Comparison of ENCODE assay signal across 24 cellular contexts in genomic region chr2:71897836-71898235, GRCh38.
DNase-seq lines count a peak whose midpoint lies in the region; ATAC-seq and TF ChIP-seq lines count a peak whose summit lies in the region.
"Had no signal": no experiment of that assay in that cellular context is flagged by ENCODE, and none has a peak within 500 bp of the region (broad histone marks: within the 10 kb centered on the region; RNA-seq: fewer than 3 reads in every experiment).

No MANE protein-coding gene starts in this region.

- peak; percentile 16 for DNase-seq in G401 (ENCODE audit: low spot score)
- peak; percentile 3 for DNase-seq in GM13977 (ENCODE audit: low spot score)
- peak; percentile 11 for DNase-seq in NCI-H69 (lab: John Stamatoyannopoulos, UW)
- peak; percentile 79 for DNase-seq in esophagus muscularis mucosa (ENCODE audit: extremely low spot score)
- DNase-seq in stimulated activated CD4-positive, alpha-beta T cell treated with anti-CD3 and anti-CD28 coated beads, Interleukin-2, amount 100 ng/mL, for 24 hours, result no peak
- no peak for DNase-seq in NOMO-1 treated with DMSO at 0.1 percent for 48 hours (lab: John Stamatoyannopoulos, UW; ENCODE audit: unreplicated experiment)
- DNase-seq in hippocampal formation (lab: John Stamatoyannopoulos, UW), result no peak
- DNase-seq: AML-193; CD4-positive, alpha-beta T cell; COR-L47; EL; GF-D8; KBM-7; MV-4-11; NCI-H1105; NCI-H1436 treated with DMSO at 0.1 percent for 48 hours; NCI-H187 treated with DMSO at 0.1 percent for 48 hours; NCI-H524 treated with DMSO at 0.1 percent for 48 hours; NCI-H82 had no signal

- peaks cover 0 to 18% (median 0%) of the 10 kb centered on the region in 4 donors for H3K27me3 ChIP-seq in esophagus muscularis mucosa
- H3K27me3 ChIP-seq: BLaER1 treated with 17β-estradiol and CSF1 and Interleukin-3, amounts not matched to agents 10 nM and 100 nM had no signal

- intact Hi-C loops in esophagus muscularis mucosa (cut with DNase I), result no loop called here

- H3K9me3 ChIP-seq in esophagus muscularis mucosa, result no peaks in the 10 kb centered on the region
- H3K9me3 ChIP-seq: A549 had no signal

- H3K36me3 ChIP-seq in esophagus muscularis mucosa, result no peaks in the 10 kb centered on the region
- H3K36me3 ChIP-seq: BLaER1 treated with 17β-estradiol and CSF1 and Interleukin-3, amounts not matched to agents 10 nM and 100 nM had no signal

- TF ChIP-seq CTCF in GM13977 (IDR thresholded peaks at IDR 0.05; ENCODE audit: extremely low read depth, insufficient read depth, missing control alignments) (no peak), esophagus muscularis mucosa (IDR thresholded peaks at IDR 0.05) (no peak)

- H3K4me3 ChIP-seq in esophagus muscularis mucosa, result no peak overlapping the region
- H3K4me3 ChIP-seq: A549; BLaER1 treated with 17β-estradiol and CSF1 and Interleukin-3, amounts not matched to agents 10 nM and 100 nM had no signal

- ATAC-seq in HG02759 (IDR thresholded peaks at IDR 0.05; ENCODE audit: unreplicated experiment), result no peak
- ATAC-seq: A549, Panc1 had no signal

- H3K27ac ChIP-seq in esophagus muscularis mucosa (replicated peaks in 1 of 4), result no peak overlapping the region
- H3K27ac ChIP-seq: A549; BLaER1 treated with 17β-estradiol and CSF1 and Interleukin-3, amounts not matched to agents 10 nM and 100 nM; RWPE1 had no signal

- H3K4me1 ChIP-seq in esophagus muscularis mucosa, result no peaks in the 10 kb centered on the region
- H3K4me1 ChIP-seq: A549 had no signal

- in situ Hi-C loops in G401 (cut with HindIII; ENCODE audit: low sequenced_read_pairs) (no loop called here), GM13977 (cut with MboI; ENCODE audit: low pct_unique_long_range_greater_than_20kb, low sequenced_read_pairs, unreplicated experiment) (no loop called here)

- 73% methylated on average over 7 of the region's 7 CpGs for WGBS in esophagus muscularis mucosa

- no peak for TF ChIP-seq EP300 in esophagus muscularis mucosa (IDR thresholded peaks at IDR 0.05)

- no peak for TF ChIP-seq POLR2A in esophagus muscularis mucosa (IDR thresholded peaks at IDR 0.05; ENCODE audit: low read depth)

Comparison
In these comparisons a context has a peak if more than half of its experiments do, and no peak if none do; other contexts are left out.
1. DNase-seq: peak in G401 (single experiment), GM13977 (single experiment), NCI-H69 (single experiment) and esophagus muscularis mucosa (single experiment); none in stimulated activated CD4-positive, alpha-beta T cell treated with anti-CD3 and anti-CD28 coated beads, Interleukin-2, amount 100 ng/mL, for 24 hours (0 of 2), NOMO-1 treated with DMSO at 0.1 percent for 48 hours (single experiment) and hippocampal formation (0 of 2).